8 cellular contexts compared by ENCODE assay signal in genomic region chr17:29147228-29147627, GRCh38. TPM values are rescaled to one million over a fixed set of nuclear protein-coding genes. Genes with fewer than 3 reads are reported as not detected.
DNase-seq lines count a peak whose midpoint lies in the region; ATAC-seq and TF ChIP-seq lines count a peak whose summit lies in the region.
"Not testable (repeated sequence)": the region's sequence is repeated elsewhere in the genome, so short reads cannot be mapped to it uniquely, and the experiment has no call there.

No MANE protein-coding gene starts in this region.

- peaks cover 20% of the 10 kb centered on the region for H4K20me1 ChIP-seq in PC-9 (ENCODE audit: insufficient read depth)

- not testable (repeated sequence) for H3K23ac ChIP-seq in mesenchymal stem cell (ENCODE audit: low read length in 2 of 2)

- H3K9me3 Mint-ChIP-seq in CD4-positive, alpha-beta memory T cell; WTC11; activated CD8-positive, alpha-beta memory T cell treated with anti-CD3 and anti-CD28 coated beads, Interleukin-2, amount 10 ng/mL, durations not matched to agents 7 days and 5 days (ENCODE audit: low read depth); activated naive CD8-positive, alpha-beta T cell treated with anti-CD3 and anti-CD28 coated beads for 36 hours; endodermal cell; stimulated activated effector memory CD8-positive, alpha-beta T cell treated with anti-CD3 and anti-CD28 coated beads, Interleukin-12 subunit alpha, Interleukin-12 subunit beta, amount 100 ng/mL, for 72 hours: not testable (repeated sequence)

- WGBS in endodermal cell (ENCODE audit: insufficient coverage in 1 of 2, insufficient read length in 1 of 2), 2 experiments: 85 to 87% methylated on average over 2 of the region's 2 CpGs
- no CpG with 5 or more reads among the region's 2 CpGs for WGBS in mesenchymal stem cell

- peaks cover 30% of the 10 kb centered on the region for H3K4me1 ChIP-seq in CD4-positive, alpha-beta memory T cell (ENCODE audit: insufficient read depth, low read length)
- H3K4me1 ChIP-seq in PC-9 (replicated peaks; ENCODE audit: insufficient read depth): peaks cover 68% of the 10 kb centered on the region
- H3K4me1 ChIP-seq in endodermal cell (ENCODE audit: control insufficient read depth, insufficient read depth, low read length): not testable (repeated sequence)
- H3K4me1 ChIP-seq in mesenchymal stem cell (ENCODE audit: control insufficient read depth, insufficient read depth, low read depth, low read length): peaks cover 31% of the 10 kb centered on the region

- H2BK5ac ChIP-seq in mesenchymal stem cell (ENCODE audit: low read depth, low read length, poor library complexity, severe bottlenecking): not testable (repeated sequence)

- BruUV-seq in PC-9 (replicated peaks; lab: Mats Ljungman, UMichigan): not testable (repeated sequence)

- not testable (repeated sequence) for H2AFZ ChIP-seq in PC-9; mesenchymal stem cell (ENCODE audit: low read depth, low read length)

- H3K9me2 ChIP-seq in PC-9 (ENCODE audit: insufficient read depth): not testable (repeated sequence)

- not testable (repeated sequence) for H3K27ac ChIP-seq in CD4-positive, alpha-beta memory T cell (ENCODE audit: low read depth, low read length); endodermal cell (ENCODE audit: low read depth, low read length); mesenchymal stem cell (ENCODE audit: low read length, poor library complexity, severe bottlenecking)
- peak overlapping the region; percentile 91 for H3K27ac ChIP-seq in PC-9

- DNase-seq in CD4-positive, alpha-beta memory T cell; PC-9; WTC11 (ENCODE audit: low spot score); activated CD8-positive, alpha-beta memory T cell treated with anti-CD3 and anti-CD28 coated beads, Interleukin-2, amount 10 ng/mL, durations not matched to agents 7 days and 5 days; activated naive CD8-positive, alpha-beta T cell treated with anti-CD3 and anti-CD28 coated beads for 36 hours; endodermal cell; mesenchymal stem cell; stimulated activated effector memory CD8-positive, alpha-beta T cell treated with anti-CD3 and anti-CD28 coated beads, Interleukin-12 subunit alpha, Interleukin-12 subunit beta, amount 100 ng/mL, for 72 hours (ENCODE audit: low spot score in 2 of 2): not testable (repeated sequence)

- CTCF ChIA-PET in CD4-positive, alpha-beta memory T cell (lab: Charles Lee; ENCODE audit: partially characterized antibody): interaction anchor here (1.1 to 17.1 kb wide), 14 partner anchors 8 to 389 kb away, joined by 3 to 465 read pairs (median 16); partner anchors contain the start of genes MYO18A and NUFIP2
- CTCF ChIA-PET in PC-9 (lab: Charles Lee) (interaction anchor here (1.4 to 3.9 kb wide), 4 partner anchors 23 to 144 kb away, joined by 4 to 29 read pairs (median 24); partner anchors contain the start of gene MYO18A), WTC11 (lab: Charles Lee) (interaction anchor here (0.6 to 13.1 kb wide), 10 partner anchors 13 to 466 kb away, joined by 3 to 464 read pairs (median 35); partner anchors contain the start of gene MYO18A)
- CTCF ChIA-PET in activated CD8-positive, alpha-beta memory T cell treated with anti-CD3 and anti-CD28 coated beads, Interleukin-2, amount 10 ng/mL, durations not matched to agents 7 days and 5 days (lab: Charles Lee): interaction anchor here (0.6 to 20.5 kb wide), 17 partner anchors 9 to 237 kb away, joined by 3 to 557 read pairs (median 11); partner anchors contain the start of gene MYO18A

- TF ChIP-seq CTCF in PC-9 (conservative IDR thresholded peaks at IDR 0.05); WTC11 (IDR thresholded peaks at IDR 0.05); endodermal cell (conservative IDR thresholded peaks at IDR 0.05): not testable (repeated sequence)

- H2BK15ac ChIP-seq in mesenchymal stem cell (ENCODE audit: low read depth, poor library complexity, severe bottlenecking): not testable (repeated sequence)

- not testable (repeated sequence) for H3K36me3 Mint-ChIP-seq in CD4-positive, alpha-beta memory T cell; WTC11; activated CD8-positive, alpha-beta memory T cell treated with anti-CD3 and anti-CD28 coated beads, Interleukin-2, amount 10 ng/mL, durations not matched to agents 7 days and 5 days; activated naive CD8-positive, alpha-beta T cell treated with anti-CD3 and anti-CD28 coated beads for 36 hours; endodermal cell (ENCODE audit: low read depth); stimulated activated effector memory CD8-positive, alpha-beta T cell treated with anti-CD3 and anti-CD28 coated beads, Interleukin-12 subunit alpha, Interleukin-12 subunit beta, amount 100 ng/mL, for 72 hours

- not testable (repeated sequence) for H3K36me3 ChIP-seq in CD4-positive, alpha-beta memory T cell (ENCODE audit: insufficient read depth, low read length); PC-9 (ENCODE audit: low read depth); endodermal cell (ENCODE audit: control insufficient read depth, insufficient read depth, low read length); mesenchymal stem cell (ENCODE audit: control insufficient read depth in 1 of 2, insufficient read depth in 2 of 2, low read depth in 1 of 2, low read length in 2 of 2)

- not testable (repeated sequence) for H4K91ac ChIP-seq in mesenchymal stem cell (ENCODE audit: low read length)

- H3K9me3 ChIP-seq in CD4-positive, alpha-beta memory T cell (ENCODE audit: control insufficient read depth in 1 of 2, low read length in 2 of 2); PC-9 (ENCODE audit: insufficient read depth, low read depth); endodermal cell (ENCODE audit: control insufficient read depth, low read length); mesenchymal stem cell (ENCODE audit: control insufficient read depth, low read length): not testable (repeated sequence)

- not testable (repeated sequence) for H4K8ac ChIP-seq in mesenchymal stem cell (ENCODE audit: low read length)

- not testable (repeated sequence) for ATAC-seq in WTC11; activated CD8-positive, alpha-beta memory T cell treated with anti-CD3 and anti-CD28 coated beads, Interleukin-2, amount 10 ng/mL, durations not matched to agents 7 days and 5 days; stimulated activated effector memory CD8-positive, alpha-beta T cell treated with anti-CD3 and anti-CD28 coated beads, Interleukin-12 subunit alpha, Interleukin-12 subunit beta, amount 100 ng/mL, for 72 hours

- peaks cover 94% of the 10 kb centered on the region for H3K79me2 ChIP-seq in PC-9 (ENCODE audit: low read depth)

- not testable (repeated sequence) for H2BK12ac ChIP-seq in mesenchymal stem cell (ENCODE audit: low read length in 2 of 2)

- not testable (repeated sequence) for H3K14ac ChIP-seq in mesenchymal stem cell (ENCODE audit: low read length in 2 of 2)

- H3K4ac ChIP-seq in mesenchymal stem cell (ENCODE audit: low read depth in 1 of 2, low read length in 2 of 2): not testable (repeated sequence)

- peak overlapping the region in 5 of 7 donors; percentile 52 to 87 (median 75) for H3K27ac Mint-ChIP-seq in CD4-positive, alpha-beta memory T cell
- H3K27ac Mint-ChIP-seq in WTC11 (peak overlapping the region; percentile 84), endodermal cell (peak overlapping the region; percentile 49)
- H3K27ac Mint-ChIP-seq in activated CD8-positive, alpha-beta memory T cell treated with anti-CD3 and anti-CD28 coated beads, Interleukin-2, amount 10 ng/mL, durations not matched to agents 7 days and 5 days: peak overlapping the region; percentile 55
- H3K27ac Mint-ChIP-seq in activated naive CD8-positive, alpha-beta T cell treated with anti-CD3 and anti-CD28 coated beads for 36 hours: peak overlapping the region; percentile 84
- peak overlapping the region; percentile 91 for H3K27ac Mint-ChIP-seq in stimulated activated effector memory CD8-positive, alpha-beta T cell treated with anti-CD3 and anti-CD28 coated beads, Interleukin-12 subunit alpha, Interleukin-12 subunit beta, amount 100 ng/mL, for 72 hours

- H2BK120ac ChIP-seq in mesenchymal stem cell (ENCODE audit: low read depth, low read length): not testable (repeated sequence)

- H3K4me3 ChIP-seq in CD4-positive, alpha-beta memory T cell (ENCODE audit: low read length in 2 of 2); PC-9; endodermal cell (ENCODE audit: low read length); mesenchymal stem cell (ENCODE audit: insufficient read depth in 1 of 2, low read depth in 1 of 2, low read length in 2 of 2): not testable (repeated sequence)

- H3K9ac ChIP-seq in endodermal cell (ENCODE audit: extremely low read depth, low read length, poor library complexity, severe bottlenecking) (peak overlapping the region; percentile 24), mesenchymal stem cell (ENCODE audit: low read length) (peak overlapping the region; percentile 14)

- not testable (repeated sequence) for H3K27me3 ChIP-seq in CD4-positive, alpha-beta memory T cell (ENCODE audit: insufficient read depth, low read length); PC-9 (ENCODE audit: insufficient read depth, low read depth); endodermal cell (ENCODE audit: control insufficient read depth, insufficient read depth, low read length, poor library complexity, severe bottlenecking); mesenchymal stem cell (ENCODE audit: control insufficient read depth in 1 of 2, insufficient read depth in 1 of 2, low read length in 2 of 2)

- H3K4me3 Mint-ChIP-seq in CD4-positive, alpha-beta memory T cell: peak overlapping the region in 2 of 8 donors; percentile 21 to 70
- H3K4me3 Mint-ChIP-seq in WTC11; activated CD8-positive, alpha-beta memory T cell treated with anti-CD3 and anti-CD28 coated beads, Interleukin-2, amount 10 ng/mL, durations not matched to agents 7 days and 5 days; activated naive CD8-positive, alpha-beta T cell treated with anti-CD3 and anti-CD28 coated beads for 36 hours; endodermal cell: not testable (repeated sequence)
- peak overlapping the region; percentile 78 for H3K4me3 Mint-ChIP-seq in stimulated activated effector memory CD8-positive, alpha-beta T cell treated with anti-CD3 and anti-CD28 coated beads, Interleukin-12 subunit alpha, Interleukin-12 subunit beta, amount 100 ng/mL, for 72 hours

- not testable (repeated sequence) for H3K27me3 Mint-ChIP-seq in CD4-positive, alpha-beta memory T cell; WTC11 (ENCODE audit: low read depth); activated CD8-positive, alpha-beta memory T cell treated with anti-CD3 and anti-CD28 coated beads, Interleukin-2, amount 10 ng/mL, durations not matched to agents 7 days and 5 days; activated naive CD8-positive, alpha-beta T cell treated with anti-CD3 and anti-CD28 coated beads for 36 hours; endodermal cell (ENCODE audit: insufficient read depth)

- peaks cover 27 to 61% (median 41%) of the 10 kb centered on the region in 4 donors for H3K4me1 Mint-ChIP-seq in CD4-positive, alpha-beta memory T cell
- peaks cover 38% of the 10 kb centered on the region for H3K4me1 Mint-ChIP-seq in WTC11
- H3K4me1 Mint-ChIP-seq in activated CD8-positive, alpha-beta memory T cell treated with anti-CD3 and anti-CD28 coated beads, Interleukin-2, amount 10 ng/mL, durations not matched to agents 7 days and 5 days: peaks cover 64% of the 10 kb centered on the region
- peaks cover 49% of the 10 kb centered on the region for H3K4me1 Mint-ChIP-seq in activated naive CD8-positive, alpha-beta T cell treated with anti-CD3 and anti-CD28 coated beads for 36 hours
- peaks cover 35% of the 10 kb centered on the region for H3K4me1 Mint-ChIP-seq in endodermal cell
- peaks cover 78% of the 10 kb centered on the region for H3K4me1 Mint-ChIP-seq in stimulated activated effector memory CD8-positive, alpha-beta T cell treated with anti-CD3 and anti-CD28 coated beads, Interleukin-12 subunit alpha, Interleukin-12 subunit beta, amount 100 ng/mL, for 72 hours

- POLR2A ChIA-PET in CD4-positive, alpha-beta memory T cell (lab: Charles Lee; ENCODE audit: partially characterized antibody): interaction anchor here (1.7 to 4.2 kb wide), 3 partner anchors 8 to 72 kb away, joined by 6 to 50 read pairs (median 16); no protein-coding TSS in a partner anchor
- POLR2A ChIA-PET in PC-9 (lab: Charles Lee; ENCODE audit: unreplicated experiment) (interaction anchor here (0.6 to 1.1 kb wide), 5 partner anchors 8 to 147 kb away, joined by 4 to 7 read pairs (median 5); no protein-coding TSS in a partner anchor), WTC11 (lab: Charles Lee) (interaction anchor here (1.2 kb wide), 1 partner anchor 118 kb away, joined by 3 read pairs; no protein-coding TSS in a partner anchor)

- intact Hi-C loops in CD4-positive, alpha-beta memory T cell (cut with micrococcal nuclease): loop anchor here (10.0 kb wide), 1 partner anchor 388 kb away; no protein-coding TSS in a partner anchor
- intact Hi-C loops in PC-9 (cut with micrococcal nuclease; ENCODE audit: unreplicated experiment): not testable (repeated sequence)

- H3F3A ChIP-seq in PC-9 (ENCODE audit: insufficient read depth, low read depth): peaks cover 88% of the 10 kb centered on the region

- H3K18ac ChIP-seq in mesenchymal stem cell (ENCODE audit: low read depth in 1 of 2, low read length in 2 of 2): not testable (repeated sequence)

- peak overlapping the region; percentile 36; the same call in 1 of the 2 replicates for H3K4me2 ChIP-seq in PC-9
- not testable (repeated sequence) for H3K4me2 ChIP-seq in mesenchymal stem cell (ENCODE audit: low read length, poor library complexity, severe bottlenecking)

- not testable (repeated sequence) for H2AK5ac ChIP-seq in mesenchymal stem cell (ENCODE audit: low read length, severe bottlenecking)

- H3K79me1 ChIP-seq in mesenchymal stem cell (replicated peaks; ENCODE audit: low read length, poor library complexity, severe bottlenecking): peaks cover 25% of the 10 kb centered on the region

RNA-seq across cellular contexts. Expression of gene MYO18A, which starts 33.0 kb away (rescaled TPM):
- 100 to 1,000 TPM; 134 to 136 TPM for total RNA-seq in CD4-positive, alpha-beta memory T cell
- 10 to 100 TPM in 1 of 2 donors, 1 to 10 TPM in 1; 6.0 to 44.9 TPM for polyA plus RNA-seq in CD4-positive, alpha-beta memory T cell
- total RNA-seq in PC-9 (2021) (150 and 158 TPM in 2 replicates), WTC11 (2021) (38.5 to 54.9 TPM (median 42.5 TPM) in 3 replicates), endodermal cell (10 to 100 TPM; 43.8 to 56.7 TPM)
- total RNA-seq in activated CD8-positive, alpha-beta memory T cell treated with anti-CD3 and anti-CD28 coated beads, Interleukin-2, amount 10 ng/mL, durations not matched to agents 7 days and 5 days: 10 to 100 TPM; 67.7 to 85.8 TPM
- 10 to 100 TPM; 23.6 to 24.2 TPM for total RNA-seq in activated naive CD8-positive, alpha-beta T cell treated with anti-CD3 and anti-CD28 coated beads for 36 hours
- 30.0 TPM for polyA plus RNA-seq in endodermal cell (2013, experiment 1 of 2)
- 37.8 TPM for polyA plus RNA-seq in endodermal cell (2013, experiment 2 of 2)
- polyA plus RNA-seq in mesenchymal stem cell (2013, experiment 1 of 2): 16.2 TPM
- 15.0 TPM for polyA plus RNA-seq in mesenchymal stem cell (2013, experiment 2 of 2)
